In the genomic region with DNA sequence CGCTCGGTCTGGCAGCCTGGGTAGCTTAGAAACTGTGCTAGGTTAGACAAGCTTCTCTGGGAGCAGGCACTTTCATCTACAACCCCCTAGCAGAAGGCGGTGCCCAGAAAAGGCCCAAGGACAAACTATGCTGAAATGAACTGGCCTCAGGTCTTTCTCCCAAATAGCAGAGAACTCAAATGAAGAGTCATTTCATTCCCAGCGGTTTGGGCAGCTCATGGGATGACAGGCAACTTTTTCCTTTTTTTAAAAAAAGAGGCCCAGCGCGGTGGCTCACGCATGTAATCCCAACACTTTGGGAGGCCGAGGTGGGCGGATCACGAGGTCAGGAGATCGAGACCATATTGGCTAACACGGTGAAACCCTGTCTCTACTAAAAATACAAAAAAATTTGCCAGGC, we compare ENCODE assay signal across 12 cellular contexts. TPM values are rescaled to one million over a fixed set of nuclear protein-coding genes. Genes with fewer than 3 reads are reported as not detected.
DNase-seq lines count a peak whose midpoint lies in the region; ATAC-seq and TF ChIP-seq lines count a peak whose summit lies in the region.
"Had no signal": no experiment of that assay in that cellular context is flagged by ENCODE, and none has a peak within 500 bp of the region (broad histone marks: within the 10 kb centered on the region; RNA-seq: fewer than 3 reads in every experiment).

No MANE protein-coding gene starts in this region.

- DNase-seq in DND-41 (no peak), NB4 (ENCODE audit: low read depth) (no peak), colonic mucosa (no peak), trophoblast cell (no peak), COR-L47 (lab: John Stamatoyannopoulos, UW) (no peak), GM19238 (ENCODE audit: insufficient read length, low spot score) (no peak), NCI-H2081 (lab: John Stamatoyannopoulos, UW) (no peak), aorta (no peak)
- DNase-seq: body of pancreas; NCI-H446 treated with DMSO at 0.1 percent for 48 hours; stimulated activated CD4-positive, alpha-beta T cell treated with anti-CD3 and anti-CD28 coated beads, Interleukin-15, amount 100 ng/mL, for 24 hours had no signal

- H3K79me1 ChIP-seq in trophoblast cell (ENCODE audit: low read length): peaks cover 27% of the 10 kb centered on the region

- no peak for TF ChIP-seq POLR2A in NB4 (IDR thresholded peaks at IDR 0.05; ENCODE audit: extremely low read depth, insufficient read length)

- peaks cover 60% of the 10 kb centered on the region for H3K4me1 ChIP-seq in DND-41 (ENCODE audit: insufficient read depth, low read length)
- H3K4me1 ChIP-seq in colonic mucosa: peaks cover 22% of the 10 kb centered on the region
- H3K4me1 ChIP-seq in trophoblast cell (ENCODE audit: control insufficient read depth in 1 of 2, insufficient read depth in 2 of 2, low read length in 2 of 2): peaks cover 32 to 37% of the 10 kb centered on the region in 2 experiments
- peaks cover 3 to 8% of the 10 kb centered on the region in 2 donors for H3K4me1 ChIP-seq in aorta (ENCODE audit: control insufficient read depth in 1 of 2, insufficient read depth in 2 of 2, low read length in 2 of 2)

- H3K9me3 ChIP-seq in DND-41 (ENCODE audit: insufficient read depth, low read length, severe bottlenecking) (peaks cover 4% of the 10 kb centered on the region), colonic mucosa (no peaks in the 10 kb centered on the region), trophoblast cell (ENCODE audit: insufficient read depth, low read depth, low read length) (peaks cover 2% of the 10 kb centered on the region), aorta (ENCODE audit: control insufficient read depth, low read length) (no peaks in the 10 kb centered on the region)
- H3K9me3 ChIP-seq: body of pancreas, neutrophil had no signal

- H3K4me2 ChIP-seq in DND-41 (ENCODE audit: insufficient read depth, low read length) (0 out of 2 replicates have a peak overlapping the region, but pooled peaks have one; percentile 4), trophoblast cell (ENCODE audit: low read length) (peak overlapping the region; percentile 16)

- H3K27ac ChIP-seq in DND-41 (ENCODE audit: low read length): no peak overlapping the region
- H3K27ac ChIP-seq in colonic mucosa: no peak overlapping the region
- H3K27ac ChIP-seq in trophoblast cell (ENCODE audit: low read depth, low read length): no peak overlapping the region
- H3K27ac ChIP-seq in aorta (ENCODE audit: low read depth in 1 of 2, low read length in 2 of 2): no peak overlapping the region

- H3K27me3 ChIP-seq in DND-41 (ENCODE audit: insufficient read depth, low read length, poor library complexity): no peaks in the 10 kb centered on the region
- H3K27me3 ChIP-seq in colonic mucosa: no peaks in the 10 kb centered on the region
- no peaks in the 10 kb centered on the region for H3K27me3 ChIP-seq in trophoblast cell (ENCODE audit: insufficient read depth, low read length)
- H3K27me3 ChIP-seq in aorta (ENCODE audit: control insufficient read depth in 1 of 2, insufficient read depth in 2 of 2, low read length in 1 of 2): no peaks in the 10 kb centered on the region
- H3K27me3 ChIP-seq: body of pancreas, neutrophil had no signal

- WGBS in trophoblast cell (ENCODE audit: extremely low coverage, insufficient coverage, insufficient read length): no CpG with 5 or more reads among the region's 12 CpGs
- WGBS in aorta, 2 donors: 97 to 98% methylated on average over 12 of the region's 12 CpGs

- H4K20me1 ChIP-seq in DND-41 (ENCODE audit: insufficient read depth, low read length): peaks cover 59% of the 10 kb centered on the region

- H2BK12ac ChIP-seq in trophoblast cell (ENCODE audit: low read length): peak overlapping the region; percentile 18

- H2BK5ac ChIP-seq in trophoblast cell (ENCODE audit: low read depth, low read length, poor library complexity): no peak overlapping the region

- peak overlapping the region; percentile 14 for H3K14ac ChIP-seq in trophoblast cell (ENCODE audit: low read length)

- H3K36me3 ChIP-seq in DND-41 (ENCODE audit: insufficient read depth, low read length) (peaks cover 6% of the 10 kb centered on the region; the same call in 1 of the 2 replicates), colonic mucosa (no peaks in the 10 kb centered on the region), trophoblast cell (ENCODE audit: control insufficient read depth in 1 of 2, insufficient read depth in 2 of 2, low read length in 2 of 2) (peaks cover 0 to 2% of the 10 kb centered on the region in 2 experiments), aorta (ENCODE audit: control insufficient read depth in 1 of 2, insufficient read depth in 2 of 2, low read length in 1 of 2) (no peaks in the 10 kb centered on the region)
- H3K36me3 ChIP-seq: neutrophil had no signal

- peak overlapping the region; percentile 29 for H3K23ac ChIP-seq in trophoblast cell (ENCODE audit: low read length)

- ATAC-seq in DND-41 (ENCODE audit: insufficient read depth, low read depth) (no peak), aorta (ENCODE audit: low FRiP score) (no peak)
- ATAC-seq: body of pancreas had no signal

- H3K9ac ChIP-seq in DND-41 (ENCODE audit: low read depth, low read length) (no peak overlapping the region), colonic mucosa (ENCODE audit: low read depth in 2 of 2, low read length in 2 of 2) (peak overlapping the region; percentile 4 to 8), trophoblast cell (ENCODE audit: low read length) (no peak overlapping the region)

- H3K18ac ChIP-seq in trophoblast cell (ENCODE audit: low read length): peak overlapping the region; percentile 39

- H3K79me2 ChIP-seq in DND-41 (ENCODE audit: insufficient read depth, low read length) (peaks cover 62% of the 10 kb centered on the region), trophoblast cell (ENCODE audit: control insufficient read depth, insufficient read depth, low read length, poor library complexity) (peaks cover 29% of the 10 kb centered on the region)

- H3K4me3 ChIP-seq in DND-41 (ENCODE audit: low read depth in 1 of 2, low read length in 2 of 2) (no peak overlapping the region), NB4 (ENCODE audit: low read depth, low read length) (peak overlapping the region; percentile 30), colonic mucosa (no peak overlapping the region), trophoblast cell (ENCODE audit: low read depth, low read length) (no peak overlapping the region), aorta (ENCODE audit: low read length in 2 of 2) (no peak overlapping the region)
- H3K4me3 ChIP-seq: body of pancreas had no signal

- intact Hi-C loops in colonic mucosa (cut with DNase I): loop anchor here (10.0 kb wide), 1 partner anchor 93 kb away; no protein-coding TSS in a partner anchor
- intact Hi-C loops in aorta (cut with DNase I): loop anchor here (5.0 kb wide), 2 partner anchors 60 to 130 kb away; no protein-coding TSS in a partner anchor

- peak overlapping the region; percentile 36 for H2BK120ac ChIP-seq in trophoblast cell (ENCODE audit: insufficient read depth, low read length, poor library complexity)

- H2AFZ ChIP-seq in DND-41 (ENCODE audit: low read depth, low read length) (no peak overlapping the region), trophoblast cell (ENCODE audit: insufficient read depth, low read length, poor library complexity) (no peak overlapping the region)

- TF ChIP-seq CTCF in DND-41 (IDR thresholded peaks at IDR 0.05; ENCODE audit: borderline replicate concordance, extremely low read depth, low read length, poor library complexity, severe bottlenecking): no peak
- TF ChIP-seq CTCF in NB4 (IDR thresholded peaks at IDR 0.05; ENCODE audit: low read depth, low read length): no peak
- no peak for TF ChIP-seq CTCF in colonic mucosa (IDR thresholded peaks at IDR 0.05)

- H4K12ac ChIP-seq in trophoblast cell (ENCODE audit: low read depth, low read length): no peak overlapping the region

- peak overlapping the region; percentile 14 for H4K8ac ChIP-seq in trophoblast cell (ENCODE audit: low read depth, low read length)

- H4K91ac ChIP-seq in trophoblast cell (ENCODE audit: low read depth, low read length): peak overlapping the region; percentile 41

- H2AK5ac ChIP-seq in trophoblast cell (ENCODE audit: low read length): no peak overlapping the region

- peak overlapping the region; percentile 57 for H3K4ac ChIP-seq in trophoblast cell (ENCODE audit: low read depth, low read length)

RNA-seq across cellular contexts. Expression of a gene that starts 2.5 kb away (rescaled TPM):
- 10 to 100 TPM; 47.2 to 58.6 TPM for total RNA-seq in colonic mucosa
- polyA plus RNA-seq in trophoblast cell (2013): 77.7 and 79.5 TPM in 2 replicates
- total RNA-seq in aorta: 10 to 100 TPM; 85.9 to 93.2 TPM
- polyA plus RNA-seq in aorta: 10 to 100 TPM; 17.5 to 23.4 TPM

Comparison
In these comparisons a context has a peak if more than half of its experiments do, and no peak if none do; other contexts are left out.
1. H3K9ac ChIP-seq: peak in colonic mucosa (2 of 2); none in DND-41 (single experiment) and trophoblast cell (single experiment).